In the genomic region with DNA sequence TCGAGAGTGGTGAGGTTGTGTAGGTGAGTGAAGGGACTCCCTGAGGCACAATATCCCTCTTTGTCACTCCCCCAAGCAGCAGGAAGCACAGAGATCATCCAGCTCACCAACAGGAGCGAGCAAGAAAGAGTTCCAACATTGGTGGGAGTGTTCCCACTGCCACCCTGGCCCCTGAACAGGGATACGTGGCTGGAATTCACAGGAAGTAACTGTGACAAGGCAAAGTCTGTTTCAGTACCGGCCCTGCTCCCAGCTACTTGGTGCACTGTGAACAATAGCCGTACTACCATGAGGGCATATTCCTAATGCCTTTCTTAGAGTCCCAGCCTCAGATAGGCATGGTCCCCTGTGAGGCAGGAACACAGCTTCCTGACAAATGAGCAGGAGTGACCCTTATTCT, we compare ENCODE assay signal across 1 cellular context.
A peak's percentile ranks its signal among the peaks of the same experiment; 100 is the strongest.
TF ChIP-seq lines count a peak whose summit lies in the region.

No MANE protein-coding gene starts in this region.

TF ChIP-seq in HepG2, 621 proteins besides CTCF, POLR2A, EP300 and RAD21:
- TF ChIP-seq ZNF780A (CRISPR knock-in tag; IDR thresholded peaks at IDR 0.05) (no peak), DNMT3B (CRISPR knock-in tag; conservative IDR thresholded peaks at IDR 0.05) (no peak), TOPORS (CRISPR knock-in tag; IDR thresholded peaks at IDR 0.05) (no peak), ZNF713 (CRISPR knock-in tag; IDR thresholded peaks at IDR 0.05) (no peak), SAP130 (CRISPR knock-in tag; IDR thresholded peaks at IDR 0.05; ENCODE audit: low read depth) (peak; percentile 20; the same call in 1 of the 2 replicates), TEAD3 (CRISPR knock-in tag; optimal IDR thresholded peaks at IDR 0.05; ENCODE audit: borderline replicate concordance) (peak; percentile 59), PITX1 (CRISPR knock-in tag; IDR thresholded peaks at IDR 0.05) (no peak), NPAS2 (CRISPR knock-in tag; IDR thresholded peaks at IDR 0.05; ENCODE audit: borderline replicate concordance) (no peak), RBM39 (IDR thresholded peaks at IDR 0.05; ENCODE audit: low read depth, low read length, poor library complexity, severe bottlenecking) (no peak), RBFOX2 (IDR thresholded peaks at IDR 0.05; ENCODE audit: low read depth, low read length) (0 out of 2 replicates have a peak, but pooled peaks have one; percentile 21), TBP (CRISPR knock-in tag; IDR thresholded peaks at IDR 0.05) (no peak), ZFY (CRISPR knock-in tag; IDR thresholded peaks at IDR 0.05) (no peak), ETV5 (CRISPR knock-in tag; IDR thresholded peaks at IDR 0.05; ENCODE audit: borderline replicate concordance) (peak; percentile 66; the same call in 1 of the 2 replicates), ZNF263 (CRISPR knock-in tag; IDR thresholded peaks at IDR 0.05) (0 out of 2 replicates have a peak, but pooled peaks have one; percentile 18), ZNF3 (CRISPR knock-in tag; IDR thresholded peaks at IDR 0.05) (no peak), ZNF331 (CRISPR knock-in tag; IDR thresholded peaks at IDR 0.05) (0 out of 2 replicates have a peak, but pooled peaks have one; percentile 11), ZSCAN21 (CRISPR knock-in tag; IDR thresholded peaks at IDR 0.05; ENCODE audit: borderline replicate concordance) (no peak), FOXO1 (CRISPR knock-in tag; IDR thresholded peaks at IDR 0.05) (no peak), ZNF878 (CRISPR knock-in tag; IDR thresholded peaks at IDR 0.05) (no peak), NFE2L2 (IDR thresholded peaks at IDR 0.05; ENCODE audit: low read length) (no peak), ATRX (CRISPR knock-in tag; IDR thresholded peaks at IDR 0.05; ENCODE audit: borderline replicate concordance) (no peak), ZNF496 (CRISPR knock-in tag; IDR thresholded peaks at IDR 0.05; ENCODE audit: insufficient replicate concordance) (no peak), HDAC2 (CRISPR knock-in tag; IDR thresholded peaks at IDR 0.05) (peak; percentile 18; the same call in 1 of the 2 replicates), NR3C1 (CRISPR knock-in tag; IDR thresholded peaks at IDR 0.05) (no peak), ARNTL (CRISPR knock-in tag; IDR thresholded peaks at IDR 0.05) (no peak), ZNF550 (CRISPR knock-in tag; IDR thresholded peaks at IDR 0.05; ENCODE audit: borderline replicate concordance) (no peak), MATR3 (CRISPR knock-in tag; IDR thresholded peaks at IDR 0.05) (no peak), NFKB2 (CRISPR knock-in tag; IDR thresholded peaks at IDR 0.05; ENCODE audit: borderline replicate concordance) (no peak), JARID2 (CRISPR knock-in tag; IDR thresholded peaks at IDR 0.05; ENCODE audit: insufficient replicate concordance) (no peak)
- TF ChIP-seq, protein P1, sequence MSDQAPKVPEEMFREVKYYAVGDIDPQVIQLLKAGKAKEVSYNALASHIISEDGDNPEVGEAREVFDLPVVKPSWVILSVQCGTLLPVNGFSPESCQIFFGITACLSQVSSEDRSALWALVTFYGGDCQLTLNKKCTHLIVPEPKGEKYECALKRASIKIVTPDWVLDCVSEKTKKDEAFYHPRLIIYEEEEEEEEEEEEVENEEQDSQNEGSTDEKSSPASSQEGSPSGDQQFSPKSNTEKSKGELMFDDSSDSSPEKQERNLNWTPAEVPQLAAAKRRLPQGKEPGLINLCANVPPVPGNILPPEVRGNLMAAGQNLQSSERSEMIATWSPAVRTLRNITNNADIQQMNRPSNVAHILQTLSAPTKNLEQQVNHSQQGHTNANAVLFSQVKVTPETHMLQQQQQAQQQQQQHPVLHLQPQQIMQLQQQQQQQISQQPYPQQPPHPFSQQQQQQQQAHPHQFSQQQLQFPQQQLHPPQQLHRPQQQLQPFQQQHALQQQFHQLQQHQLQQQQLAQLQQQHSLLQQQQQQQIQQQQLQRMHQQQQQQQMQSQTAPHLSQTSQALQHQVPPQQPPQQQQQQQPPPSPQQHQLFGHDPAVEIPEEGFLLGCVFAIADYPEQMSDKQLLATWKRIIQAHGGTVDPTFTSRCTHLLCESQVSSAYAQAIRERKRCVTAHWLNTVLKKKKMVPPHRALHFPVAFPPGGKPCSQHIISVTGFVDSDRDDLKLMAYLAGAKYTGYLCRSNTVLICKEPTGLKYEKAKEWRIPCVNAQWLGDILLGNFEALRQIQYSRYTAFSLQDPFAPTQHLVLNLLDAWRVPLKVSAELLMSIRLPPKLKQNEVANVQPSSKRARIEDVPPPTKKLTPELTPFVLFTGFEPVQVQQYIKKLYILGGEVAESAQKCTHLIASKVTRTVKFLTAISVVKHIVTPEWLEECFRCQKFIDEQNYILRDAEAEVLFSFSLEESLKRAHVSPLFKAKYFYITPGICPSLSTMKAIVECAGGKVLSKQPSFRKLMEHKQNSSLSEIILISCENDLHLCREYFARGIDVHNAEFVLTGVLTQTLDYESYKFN (CRISPR knock-in tag; conservative IDR thresholded peaks at IDR 0.05): 0 out of 2 replicates have a peak, but pooled peaks have one; percentile 21
- TF ChIP-seq, protein P2, sequence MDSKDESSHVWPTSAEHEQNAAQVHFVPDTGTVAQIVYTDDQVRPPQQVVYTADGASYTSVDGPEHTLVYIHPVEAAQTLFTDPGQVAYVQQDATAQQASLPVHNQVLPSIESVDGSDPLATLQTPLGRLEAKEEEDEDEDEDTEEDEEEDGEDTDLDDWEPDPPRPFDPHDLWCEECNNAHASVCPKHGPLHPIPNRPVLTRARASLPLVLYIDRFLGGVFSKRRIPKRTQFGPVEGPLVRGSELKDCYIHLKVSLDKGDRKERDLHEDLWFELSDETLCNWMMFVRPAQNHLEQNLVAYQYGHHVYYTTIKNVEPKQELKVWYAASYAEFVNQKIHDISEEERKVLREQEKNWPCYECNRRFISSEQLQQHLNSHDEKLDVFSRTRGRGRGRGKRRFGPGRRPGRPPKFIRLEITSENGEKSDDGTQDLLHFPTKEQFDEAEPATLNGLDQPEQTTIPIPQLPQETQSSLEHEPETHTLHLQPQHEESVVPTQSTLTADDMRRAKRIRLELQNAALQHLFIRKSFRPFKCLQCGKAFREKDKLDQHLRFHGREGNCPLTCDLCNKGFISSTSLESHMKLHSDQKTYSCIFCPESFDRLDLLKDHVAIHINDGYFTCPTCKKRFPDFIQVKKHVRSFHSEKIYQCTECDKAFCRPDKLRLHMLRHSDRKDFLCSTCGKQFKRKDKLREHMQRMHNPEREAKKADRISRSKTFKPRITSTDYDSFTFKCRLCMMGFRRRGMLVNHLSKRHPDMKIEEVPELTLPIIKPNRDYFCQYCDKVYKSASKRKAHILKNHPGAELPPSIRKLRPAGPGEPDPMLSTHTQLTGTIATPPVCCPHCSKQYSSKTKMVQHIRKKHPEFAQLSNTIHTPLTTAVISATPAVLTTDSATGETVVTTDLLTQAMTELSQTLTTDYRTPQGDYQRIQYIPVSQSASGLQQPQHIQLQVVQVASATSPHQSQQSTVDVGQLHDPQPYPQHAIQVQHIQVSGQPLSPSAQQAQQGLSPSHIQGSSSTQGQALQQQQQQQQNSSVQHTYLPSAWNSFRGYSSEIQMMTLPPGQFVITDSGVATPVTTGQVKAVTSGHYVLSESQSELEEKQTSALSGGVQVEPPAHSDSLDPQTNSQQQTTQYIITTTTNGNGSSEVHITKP (CRISPR knock-in tag; IDR thresholded peaks at IDR 0.05; ENCODE audit: low read depth): 0 out of 2 replicates have a peak, but pooled peaks have one; percentile 73
- TF ChIP-seq, protein P3, sequence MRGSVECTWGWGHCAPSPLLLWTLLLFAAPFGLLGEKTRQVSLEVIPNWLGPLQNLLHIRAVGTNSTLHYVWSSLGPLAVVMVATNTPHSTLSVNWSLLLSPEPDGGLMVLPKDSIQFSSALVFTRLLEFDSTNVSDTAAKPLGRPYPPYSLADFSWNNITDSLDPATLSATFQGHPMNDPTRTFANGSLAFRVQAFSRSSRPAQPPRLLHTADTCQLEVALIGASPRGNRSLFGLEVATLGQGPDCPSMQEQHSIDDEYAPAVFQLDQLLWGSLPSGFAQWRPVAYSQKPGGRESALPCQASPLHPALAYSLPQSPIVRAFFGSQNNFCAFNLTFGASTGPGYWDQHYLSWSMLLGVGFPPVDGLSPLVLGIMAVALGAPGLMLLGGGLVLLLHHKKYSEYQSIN (CRISPR knock-in tag; IDR thresholded peaks at IDR 0.05; ENCODE audit: borderline replicate concordance): no peak
- TF ChIP-seq, protein P4, sequence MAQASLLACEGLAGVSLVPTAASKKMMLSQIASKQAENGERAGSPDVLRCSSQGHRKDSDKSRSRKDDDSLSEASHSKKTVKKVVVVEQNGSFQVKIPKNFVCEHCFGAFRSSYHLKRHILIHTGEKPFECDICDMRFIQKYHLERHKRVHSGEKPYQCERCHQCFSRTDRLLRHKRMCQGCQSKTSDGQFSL (CRISPR knock-in tag; IDR thresholded peaks at IDR 0.05): no peak
- TF ChIP-seq, protein P5, sequence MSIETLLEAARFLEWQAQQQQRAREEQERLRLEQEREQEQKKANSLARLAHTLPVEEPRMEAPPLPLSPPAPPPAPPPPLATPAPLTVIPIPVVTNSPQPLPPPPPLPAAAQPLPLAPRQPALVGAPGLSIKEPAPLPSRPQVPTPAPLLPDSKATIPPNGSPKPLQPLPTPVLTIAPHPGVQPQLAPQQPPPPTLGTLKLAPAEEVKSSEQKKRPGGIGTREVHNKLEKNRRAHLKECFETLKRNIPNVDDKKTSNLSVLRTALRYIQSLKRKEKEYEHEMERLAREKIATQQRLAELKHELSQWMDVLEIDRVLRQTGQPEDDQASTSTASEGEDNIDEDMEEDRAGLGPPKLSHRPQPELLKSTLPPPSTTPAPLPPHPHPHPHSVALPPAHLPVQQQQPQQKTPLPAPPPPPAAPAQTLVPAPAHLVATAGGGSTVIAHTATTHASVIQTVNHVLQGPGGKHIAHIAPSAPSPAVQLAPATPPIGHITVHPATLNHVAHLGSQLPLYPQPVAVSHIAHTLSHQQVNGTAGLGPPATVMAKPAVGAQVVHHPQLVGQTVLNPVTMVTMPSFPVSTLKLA (IDR thresholded peaks at IDR 0.05): no peak
- TF ChIP-seq, protein P6, sequence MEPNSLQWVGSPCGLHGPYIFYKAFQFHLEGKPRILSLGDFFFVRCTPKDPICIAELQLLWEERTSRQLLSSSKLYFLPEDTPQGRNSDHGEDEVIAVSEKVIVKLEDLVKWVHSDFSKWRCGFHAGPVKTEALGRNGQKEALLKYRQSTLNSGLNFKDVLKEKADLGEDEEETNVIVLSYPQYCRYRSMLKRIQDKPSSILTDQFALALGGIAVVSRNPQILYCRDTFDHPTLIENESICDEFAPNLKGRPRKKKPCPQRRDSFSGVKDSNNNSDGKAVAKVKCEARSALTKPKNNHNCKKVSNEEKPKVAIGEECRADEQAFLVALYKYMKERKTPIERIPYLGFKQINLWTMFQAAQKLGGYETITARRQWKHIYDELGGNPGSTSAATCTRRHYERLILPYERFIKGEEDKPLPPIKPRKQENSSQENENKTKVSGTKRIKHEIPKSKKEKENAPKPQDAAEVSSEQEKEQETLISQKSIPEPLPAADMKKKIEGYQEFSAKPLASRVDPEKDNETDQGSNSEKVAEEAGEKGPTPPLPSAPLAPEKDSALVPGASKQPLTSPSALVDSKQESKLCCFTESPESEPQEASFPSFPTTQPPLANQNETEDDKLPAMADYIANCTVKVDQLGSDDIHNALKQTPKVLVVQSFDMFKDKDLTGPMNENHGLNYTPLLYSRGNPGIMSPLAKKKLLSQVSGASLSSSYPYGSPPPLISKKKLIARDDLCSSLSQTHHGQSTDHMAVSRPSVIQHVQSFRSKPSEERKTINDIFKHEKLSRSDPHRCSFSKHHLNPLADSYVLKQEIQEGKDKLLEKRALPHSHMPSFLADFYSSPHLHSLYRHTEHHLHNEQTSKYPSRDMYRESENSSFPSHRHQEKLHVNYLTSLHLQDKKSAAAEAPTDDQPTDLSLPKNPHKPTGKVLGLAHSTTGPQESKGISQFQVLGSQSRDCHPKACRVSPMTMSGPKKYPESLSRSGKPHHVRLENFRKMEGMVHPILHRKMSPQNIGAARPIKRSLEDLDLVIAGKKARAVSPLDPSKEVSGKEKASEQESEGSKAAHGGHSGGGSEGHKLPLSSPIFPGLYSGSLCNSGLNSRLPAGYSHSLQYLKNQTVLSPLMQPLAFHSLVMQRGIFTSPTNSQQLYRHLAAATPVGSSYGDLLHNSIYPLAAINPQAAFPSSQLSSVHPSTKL (CRISPR knock-in tag; IDR thresholded peaks at IDR 0.05): 0 out of 2 replicates have a peak, but pooled peaks have one; percentile 7
- TF ChIP-seq, protein P7, sequence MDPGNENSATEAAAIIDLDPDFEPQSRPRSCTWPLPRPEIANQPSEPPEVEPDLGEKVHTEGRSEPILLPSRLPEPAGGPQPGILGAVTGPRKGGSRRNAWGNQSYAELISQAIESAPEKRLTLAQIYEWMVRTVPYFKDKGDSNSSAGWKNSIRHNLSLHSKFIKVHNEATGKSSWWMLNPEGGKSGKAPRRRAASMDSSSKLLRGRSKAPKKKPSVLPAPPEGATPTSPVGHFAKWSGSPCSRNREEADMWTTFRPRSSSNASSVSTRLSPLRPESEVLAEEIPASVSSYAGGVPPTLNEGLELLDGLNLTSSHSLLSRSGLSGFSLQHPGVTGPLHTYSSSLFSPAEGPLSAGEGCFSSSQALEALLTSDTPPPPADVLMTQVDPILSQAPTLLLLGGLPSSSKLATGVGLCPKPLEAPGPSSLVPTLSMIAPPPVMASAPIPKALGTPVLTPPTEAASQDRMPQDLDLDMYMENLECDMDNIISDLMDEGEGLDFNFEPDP (CRISPR knock-in tag; conservative IDR thresholded peaks at IDR 0.05): no peak
